In genomic region chr9:36151306-36152210, GRCh38 we compare ENCODE assay signal across 8 cellular contexts. TPM values are rescaled to one million over a fixed set of nuclear protein-coding genes. Genes with fewer than 3 reads are reported as not detected.
DNase-seq lines count a peak whose midpoint lies in the region; ATAC-seq and TF ChIP-seq lines count a peak whose summit lies in the region.

No MANE protein-coding gene starts in this region.

- no peaks in the 10 kb centered on the region for H3K9me3 Mint-ChIP-seq in activated naive CD8-positive, alpha-beta T cell treated with anti-CD3 and anti-CD28 coated beads, Interleukin-2, amount 50 U/mL, for 24 hours
- H3K9me3 Mint-ChIP-seq in memory B cell (no peaks in the 10 kb centered on the region), mesothelial cell of epicardium (no peaks in the 10 kb centered on the region)

- no peak for TF ChIP-seq CTCF in mesothelial cell of epicardium (IDR thresholded peaks at IDR 0.05; ENCODE audit: unreplicated experiment)

- peak overlapping the region; percentile 66 for H3K4me3 Mint-ChIP-seq in activated naive CD8-positive, alpha-beta T cell treated with anti-CD3 and anti-CD28 coated beads, Interleukin-2, amount 50 U/mL, for 24 hours
- H3K4me3 Mint-ChIP-seq in memory B cell (peak overlapping the region; percentile 86), mesothelial cell of epicardium (no peak overlapping the region)

- H3K4me1 Mint-ChIP-seq in activated naive CD8-positive, alpha-beta T cell treated with anti-CD3 and anti-CD28 coated beads, Interleukin-2, amount 50 U/mL, for 24 hours = peaks cover 79% of the 10 kb centered on the region
- peaks cover 42% of the 10 kb centered on the region for H3K4me1 Mint-ChIP-seq in memory B cell
- H3K4me1 Mint-ChIP-seq in mesothelial cell of epicardium = peaks cover 23% of the 10 kb centered on the region

- H3K36me3 Mint-ChIP-seq in activated naive CD8-positive, alpha-beta T cell treated with anti-CD3 and anti-CD28 coated beads, Interleukin-2, amount 50 U/mL, for 24 hours (ENCODE audit: low read depth) = peaks cover 9% of the 10 kb centered on the region
- peaks cover 8% of the 10 kb centered on the region for H3K36me3 Mint-ChIP-seq in memory B cell
- peaks cover 16% of the 10 kb centered on the region for H3K36me3 Mint-ChIP-seq in mesothelial cell of epicardium

- peak; percentile 73 for ATAC-seq in GM19035 (IDR thresholded peaks at IDR 0.05; ENCODE audit: unreplicated experiment)
- peak; percentile 78 for ATAC-seq in HG03175 (IDR thresholded peaks at IDR 0.05; ENCODE audit: unreplicated experiment)
- peak; percentile 90 for ATAC-seq in activated naive CD8-positive, alpha-beta T cell treated with anti-CD3 and anti-CD28 coated beads, Interleukin-2, amount 50 U/mL, for 24 hours
- ATAC-seq in memory B cell (ENCODE audit: low read depth) = peak; percentile 96

- peak overlapping the region; percentile 89 for H3K27ac Mint-ChIP-seq in activated naive CD8-positive, alpha-beta T cell treated with anti-CD3 and anti-CD28 coated beads, Interleukin-2, amount 50 U/mL, for 24 hours
- H3K27ac Mint-ChIP-seq in memory B cell = peak overlapping the region; percentile 99
- no peak overlapping the region for H3K27ac Mint-ChIP-seq in mesothelial cell of epicardium

- H3K27me3 Mint-ChIP-seq in activated naive CD8-positive, alpha-beta T cell treated with anti-CD3 and anti-CD28 coated beads, Interleukin-2, amount 50 U/mL, for 24 hours = no peaks in the 10 kb centered on the region
- H3K27me3 Mint-ChIP-seq in memory B cell (no peaks in the 10 kb centered on the region), mesothelial cell of epicardium (ENCODE audit: low read depth) (no peaks in the 10 kb centered on the region)

- DNase-seq in T-helper 1 cell (peak; percentile 73 to 94 (median 82)), memory B cell (ENCODE audit: low spot score in 2 of 2) (peak; percentile 69 to 80), mesothelial cell of epicardium (ENCODE audit: low spot score in 2 of 2, unreplicated experiment in 2 of 2) (no peak), DMS79 (lab: John Stamatoyannopoulos, UW) (no peak)
- DNase-seq in activated naive CD8-positive, alpha-beta T cell treated with anti-CD3 and anti-CD28 coated beads, Interleukin-2, amount 50 U/mL, for 24 hours = peak; percentile 87
- DNase-seq in stimulated activated CD8-positive, alpha-beta memory T cell treated with anti-CD3 and anti-CD28 coated beads, Interleukin-7, amount 100 ng/mL, for 24 hours (ENCODE audit: low read depth) = peak; percentile 76

RNA-seq across cellular contexts. Expression of gene GLIPR2, which starts 15.0 kb away (rescaled TPM):
- total RNA-seq in mesothelial cell of epicardium = 31.3 to 34.1 TPM (median 33.3 TPM) in 3 replicates

RNA-seq across cellular contexts. Expression of gene CCIN, which starts 17.6 kb away (rescaled TPM):
- 0.33 to 0.52 TPM (median 0.40 TPM) in 3 replicates for total RNA-seq in mesothelial cell of epicardium

RNA-seq across cellular contexts. Expression of gene CLTA, which starts 39.2 kb away (rescaled TPM):
- 173 to 181 TPM (median 180 TPM) in 3 replicates for total RNA-seq in mesothelial cell of epicardium

Comparison
In these comparisons a context has a peak if more than half of its experiments do, and no peak if none do; other contexts are left out.
1. DNase-seq: peak in T-helper 1 cell (5 of 5), activated naive CD8-positive, alpha-beta T cell treated with anti-CD3 and anti-CD28 coated beads, Interleukin-2, amount 50 U/mL, for 24 hours (single experiment), memory B cell (2 of 2) and stimulated activated CD8-positive, alpha-beta memory T cell treated with anti-CD3 and anti-CD28 coated beads, Interleukin-7, amount 100 ng/mL, for 24 hours (single experiment); none in mesothelial cell of epicardium (0 of 2) and DMS79 (single experiment).
2. Peak in every context shown above with its lines, with median percentiles within 50 percentile points of each other: ATAC-seq.